ENCODE assay signal across 28 cellular contexts in the genomic region with DNA sequence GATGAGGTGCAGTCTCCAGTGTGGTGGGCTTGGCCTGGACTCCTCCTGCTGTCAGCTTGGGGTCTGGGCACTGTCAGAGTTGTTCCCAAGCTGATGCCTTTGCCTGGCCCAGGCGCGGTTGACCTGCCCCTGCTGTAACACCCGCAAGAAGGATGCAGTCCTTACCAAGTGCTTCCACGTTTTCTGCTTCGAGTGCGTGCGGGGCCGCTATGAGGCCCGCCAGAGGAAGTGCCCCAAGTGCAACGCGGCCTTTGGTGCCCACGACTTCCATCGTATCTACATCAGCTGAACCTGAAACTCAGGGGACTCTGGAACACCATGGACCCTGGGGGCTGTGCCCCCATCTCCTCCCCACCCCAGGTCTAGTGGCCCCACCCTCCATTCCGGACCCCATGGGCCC.
"Had no signal": no experiment of that assay in that cellular context is flagged by ENCODE, and none has a peak within 500 bp of the region (broad histone marks: within the 10 kb centered on the region; RNA-seq: fewer than 3 reads in every experiment).

No MANE protein-coding gene starts in this region.

- H3K9ac ChIP-seq: KMS-11 had no signal

- H3K4me2 ChIP-seq: KMS-11 had no signal

- H3K4me3 ChIP-seq: Peyer's patch had no signal

- H3K9me3 Mint-ChIP-seq: activated B cell treated with CpG ODN at 0.5 μM for 24 hours; activated CD8-positive, alpha-beta T cell treated with anti-CD3 and anti-CD28 coated beads for 36 hours; activated naive CD4-positive, alpha-beta T cell treated with anti-CD3 and anti-CD28 coated beads, Interleukin-2, amount 50 U/mL, for 24 hours; activated naive CD8-positive, alpha-beta T cell treated with anti-CD3 and anti-CD28 coated beads, Interleukin-2, amount 10 ng/mL, durations not matched to agents 7 days and 5 days; activated T-cell treated with anti-CD3 and anti-CD28 coated beads, Interleukin-2, amount 50 U/mL, for 24 hours; activated T-helper 2 cell treated with anti-CD3 and anti-CD28 coated beads, Interferon-gamma antibody, Interleukin-2, Interleukin-4, amounts not matched to agents 10 μg/mL and 5 μg/mL and 100 μg/mL, durations not matched to agents 14 hours and 24 hours and 36 hours; brain had no signal

- ATAC-seq: activated CD8-positive, alpha-beta T cell treated with anti-CD3 and anti-CD28 coated beads for 36 hours; PC-3 had no signal

- H3K27ac ChIP-seq: KMS-11, Peyer's patch had no signal

- H3K27me3 ChIP-seq: Peyer's patch had no signal

- H3K27me3 Mint-ChIP-seq: activated CD8-positive, alpha-beta T cell treated with anti-CD3 and anti-CD28 coated beads for 36 hours; activated naive CD4-positive, alpha-beta T cell treated with anti-CD3 and anti-CD28 coated beads, Interleukin-2, amount 50 U/mL, for 24 hours; activated naive CD8-positive, alpha-beta T cell treated with anti-CD3 and anti-CD28 coated beads, Interleukin-2, amount 10 ng/mL, durations not matched to agents 7 days and 5 days; activated T-cell treated with anti-CD3 and anti-CD28 coated beads, Interleukin-2, amount 50 U/mL, for 24 hours; brain had no signal

- FAIRE-seq: bronchial epithelial cell had no signal

- H3K9me3 ChIP-seq: Peyer's patch had no signal

- H3K4me3 Mint-ChIP-seq: activated naive CD8-positive, alpha-beta T cell treated with anti-CD3 and anti-CD28 coated beads, Interleukin-2, amount 10 ng/mL, durations not matched to agents 7 days and 5 days had no signal

- H3K27ac Mint-ChIP-seq: activated B cell treated with CpG ODN at 0.5 μM for 24 hours; activated naive CD4-positive, alpha-beta T cell treated with anti-CD3 and anti-CD28 coated beads, Interleukin-2, amount 50 U/mL, for 24 hours had no signal

- DNase-seq: activated B cell treated with CpG ODN at 0.5 μM for 24 hours; activated CD4-positive, alpha-beta T cell treated with anti-CD3 and anti-CD28 coated beads for 48 hours; activated CD4-positive, alpha-beta T cell treated with anti-CD3 and anti-CD28 coated beads, Interleukin-2, amount 50 U/mL, for 4 hours; activated CD4-positive, CD25-positive, alpha-beta regulatory T cell treated with anti-CD3 and anti-CD28 coated beads, Interleukin-2, amount 50 U/mL, for 72 hours; activated CD8-positive, alpha-beta T cell treated with anti-CD3 and anti-CD28 coated beads for 36 hours; activated gamma-delta T cell; activated naive CD4-positive, alpha-beta T cell treated with Interleukin-2 at 50 U/mL for 16 hours; activated naive CD8-positive, alpha-beta T cell treated with anti-CD3 and anti-CD28 coated beads, Interleukin-2, amount 10 ng/mL, durations not matched to agents 7 days and 5 days; activated T-cell treated with anti-CD3 and anti-CD28 coated beads, Interleukin-2, amount 50 U/mL, for 24 hours; central memory CD4-positive, alpha-beta T cell; NCI-H1105; NCI-H1417 treated with DMSO at 0.1 percent for 48 hours; NCI-H2029; NCI-H345; NCI-H524 treated with DMSO at 0.1 percent for 48 hours; PC-3; Right ventricle myocardium superior; RPMI8226; SW 1271; T-helper 1 cell; T-helper 2 cell; T-helper 9 cell had no signal
